8 cellular contexts compared by ENCODE assay signal in genomic region chr4:150242820-150243458, GRCh38.
DNase-seq lines count a peak whose midpoint lies in the region; ATAC-seq and TF ChIP-seq lines count a peak whose summit lies in the region.

No MANE protein-coding gene starts in this region.

- POLR2A ChIA-PET in AG04449 (lab: Yijun Ruan, JAX), result interaction anchor here (1.2 kb wide), 1 partner anchor 18 kb away, joined by 3 read pairs; no protein-coding TSS in a partner anchor

- DNase-seq in AG04449 (ENCODE audit: low read depth, low spot score) (no peak), EL (peak; percentile 60), Karpas-422 (peak; percentile 75), ascending aorta (ENCODE audit: low spot score in 2 of 2) (no peak), inferior parietal cortex (ENCODE audit: extremely low spot score) (peak; percentile 68), type B pancreatic cell (ENCODE audit: extremely low spot score, unreplicated experiment) (no peak), KG1 (lab: John Stamatoyannopoulos, UW) (no peak)

- no peaks in the 10 kb centered on the region for H3K36me3 ChIP-seq in Karpas-422 (ENCODE audit: insufficient read depth, low read length)
- H3K36me3 ChIP-seq in ascending aorta, result peaks cover 1 to 4% of the 10 kb centered on the region in 2 donors

- H3K4me1 ChIP-seq in Karpas-422 (ENCODE audit: low read length) (no peaks in the 10 kb centered on the region), ascending aorta (peaks cover 0 to 15% of the 10 kb centered on the region in 2 donors)

- H3K27ac ChIP-seq in Karpas-422 (ENCODE audit: low read length) (no peak overlapping the region), ascending aorta (no peak overlapping the region)

- H3K27me3 ChIP-seq in Karpas-422 (ENCODE audit: low read length), result no peaks in the 10 kb centered on the region
- no peaks in the 10 kb centered on the region for H3K27me3 ChIP-seq in ascending aorta

- H3K9me3 ChIP-seq in Karpas-422 (ENCODE audit: low read length) (no peaks in the 10 kb centered on the region), ascending aorta (no peaks in the 10 kb centered on the region)

- H3K4me3 Mint-ChIP-seq in type B pancreatic cell, result no peak overlapping the region

- peaks cover 35% of the 10 kb centered on the region for H3K4me1 Mint-ChIP-seq in type B pancreatic cell (ENCODE audit: unreplicated experiment)

- no peaks in the 10 kb centered on the region for H3K9me2 ChIP-seq in Karpas-422 (replicated peaks; ENCODE audit: insufficient read depth, low read length)

- peaks cover 4% of the 10 kb centered on the region for H3K27me3 Mint-ChIP-seq in type B pancreatic cell

- no peaks in the 10 kb centered on the region for H3K9me3 Mint-ChIP-seq in type B pancreatic cell

- H3K79me2 ChIP-seq in Karpas-422 (ENCODE audit: low read length), result no peaks in the 10 kb centered on the region

- H3K9ac ChIP-seq in Karpas-422 (ENCODE audit: low read length), result no peak overlapping the region

- H2AFZ ChIP-seq in Karpas-422 (ENCODE audit: low read length), result no peak overlapping the region

- H3K4me2 ChIP-seq in Karpas-422 (ENCODE audit: low read depth, low read length, poor library complexity, severe bottlenecking), result no peak overlapping the region

- intact Hi-C loops in ascending aorta (cut with DNase I), result loop anchor here (1.0 to 2.0 kb wide), 2 partner anchors 233 to 244 kb away; no protein-coding TSS in a partner anchor

- H4K20me1 ChIP-seq in Karpas-422 (ENCODE audit: insufficient read depth, low read depth, low read length), result no peaks in the 10 kb centered on the region

- ATAC-seq in HG02571 (IDR thresholded peaks at IDR 0.05; ENCODE audit: unreplicated experiment), result no peak

- peaks cover 26% of the 10 kb centered on the region for H3K36me3 Mint-ChIP-seq in type B pancreatic cell

- H3K4me3 ChIP-seq in AG04449 (ENCODE audit: low read depth, low read length), result no peak overlapping the region
- H3K4me3 ChIP-seq in Karpas-422 (ENCODE audit: low read length), result no peak overlapping the region
- H3K4me3 ChIP-seq in ascending aorta, result no peak overlapping the region

- CTCF ChIA-PET in AG04449 (lab: Yijun Ruan, JAX), result interaction anchor here (0.6 to 7.5 kb wide), 56 partner anchors 9 to 627 kb away, joined by 3 to 136 read pairs (median 6); partner anchors contain the start of gene DCLK2

- H3K27ac Mint-ChIP-seq in type B pancreatic cell, result no peak overlapping the region

- TF ChIP-seq CTCF in AG04449 (IDR thresholded peaks at IDR 0.05; ENCODE audit: insufficient read depth, low read length, missing control alignments) (peak; percentile 78), ascending aorta (IDR thresholded peaks at IDR 0.05) (peak; percentile 44 to 92 (median 85)), type B pancreatic cell (conservative IDR thresholded peaks at IDR 0.05) (peak; percentile 94)

Comparison
In these comparisons a context has a peak if more than half of its experiments do, and no peak if none do; other contexts are left out.
1. DNase-seq: peak in EL (single experiment), Karpas-422 (single experiment) and inferior parietal cortex (single experiment); none in AG04449 (single experiment), ascending aorta (0 of 2), type B pancreatic cell (single experiment) and KG1 (single experiment).
2. Peak in every context shown above with its lines, with median percentiles within 50 percentile points of each other: CTCF ChIP-seq.